13 cellular contexts compared by ENCODE assay signal in genomic region chr3:52195823-52196331, GRCh38. TPM values are rescaled to one million over a fixed set of nuclear protein-coding genes. Genes with fewer than 3 reads are reported as not detected.
A peak's percentile ranks its signal among the peaks of the same experiment; 100 is the strongest.
DNase-seq lines count a peak whose midpoint lies in the region; ATAC-seq and TF ChIP-seq lines count a peak whose summit lies in the region.
"Had no signal": no experiment of that assay in that cellular context is flagged by ENCODE, and none has a peak within 500 bp of the region (broad histone marks: within the 10 kb centered on the region; RNA-seq: fewer than 3 reads in every experiment).

No MANE protein-coding gene starts in this region.

- H3K4me1 Mint-ChIP-seq in natural killer cell treated with Interleukin-12 subunit alpha and Interleukin-12 subunit beta and Interleukin-15 and Interleukin-18, amount 100 ng/mL, for 72 hours (ENCODE audit: low read depth in 2 of 2) = peaks cover 37% of the 10 kb centered on the region in 2 donors
- peaks cover 26% of the 10 kb centered on the region for H3K4me1 Mint-ChIP-seq in osteocyte (ENCODE audit: unreplicated experiment)
- H3K4me1 Mint-ChIP-seq in activated naive CD4-positive, alpha-beta T cell treated with anti-CD3 and anti-CD28 coated beads, Interleukin-2, amount 10 ng/mL, durations not matched to agents 7 days and 5 days = peaks cover 37% of the 10 kb centered on the region

- peaks cover 7% of the 10 kb centered on the region for H3K36me3 Mint-ChIP-seq in natural killer cell treated with Interleukin-12 subunit alpha and Interleukin-12 subunit beta and Interleukin-15 and Interleukin-18, amount 100 ng/mL, for 72 hours
- H3K36me3 Mint-ChIP-seq in osteocyte (ENCODE audit: unreplicated experiment) = peaks cover 4% of the 10 kb centered on the region
- peaks cover 21% of the 10 kb centered on the region for H3K36me3 Mint-ChIP-seq in activated naive CD4-positive, alpha-beta T cell treated with anti-CD3 and anti-CD28 coated beads, Interleukin-2, amount 10 ng/mL, durations not matched to agents 7 days and 5 days

- peaks cover 18% of the 10 kb centered on the region for H3K4me1 ChIP-seq in SJCRH30

- ATAC-seq in natural killer cell treated with Interleukin-12 subunit alpha and Interleukin-12 subunit beta and Interleukin-15 and Interleukin-18, amount 100 ng/mL, for 72 hours = peak in 1 of 2 donors; percentile 63
- ATAC-seq: stimulated activated naive CD8-positive, alpha-beta T cell treated with anti-CD3 and anti-CD28 coated beads, Interleukin-15, amount 100 ng/mL, for 72 hours had no signal

- H3K27me3 Mint-ChIP-seq in natural killer cell treated with Interleukin-12 subunit alpha and Interleukin-12 subunit beta and Interleukin-15 and Interleukin-18, amount 100 ng/mL, for 72 hours = no peaks in the 10 kb centered on the region
- H3K27me3 Mint-ChIP-seq in osteocyte (ENCODE audit: unreplicated experiment) = no peaks in the 10 kb centered on the region
- H3K27me3 Mint-ChIP-seq in activated naive CD4-positive, alpha-beta T cell treated with anti-CD3 and anti-CD28 coated beads, Interleukin-2, amount 10 ng/mL, durations not matched to agents 7 days and 5 days = peaks cover 39% of the 10 kb centered on the region
- H3K27me3 Mint-ChIP-seq: stimulated activated naive CD8-positive, alpha-beta T cell treated with anti-CD3 and anti-CD28 coated beads, Interleukin-15, amount 100 ng/mL, for 72 hours had no signal

- peak; percentile 49 for DNase-seq in AG09319 (ENCODE audit: extremely low read depth, low read depth)
- DNase-seq in NOMO-1 treated with DMSO at 0.1 percent for 48 hours (lab: John Stamatoyannopoulos, UW; ENCODE audit: unreplicated experiment) = peak; percentile 51
- DNase-seq in epithelial cell of proximal tubule (ENCODE audit: low read depth) = peak; percentile 47
- peak; percentile 71 for DNase-seq in natural killer cell treated with Interleukin-12 subunit alpha and Interleukin-12 subunit beta and Interleukin-15 and Interleukin-18, amount 100 ng/mL, for 72 hours (ENCODE audit: low spot score)
- no peak for DNase-seq in activated CD8-positive, alpha-beta memory T cell treated with anti-CD3 and anti-CD28 coated beads, Interleukin-2, amount 50 U/mL, for 48 hours
- no peak for DNase-seq in osteocyte (ENCODE audit: extremely low spot score, unreplicated experiment)
- DNase-seq in SJCRH30 = no peak
- no peak for DNase-seq in activated naive CD4-positive, alpha-beta T cell treated with anti-CD3 and anti-CD28 coated beads, Interleukin-2, amount 10 ng/mL, durations not matched to agents 7 days and 5 days
- DNase-seq: activated naive CD4-positive, alpha-beta T cell treated with anti-CD3 and anti-CD28 coated beads, Interleukin-2, amount 50 U/mL, for 16 hours; Caco-2; NCI-H2029 treated with DMSO at 0.1 percent for 48 hours; stimulated activated naive CD8-positive, alpha-beta T cell treated with anti-CD3 and anti-CD28 coated beads, Interleukin-15, amount 100 ng/mL, for 72 hours; T-helper 9 cell had no signal

- H3K9me3 Mint-ChIP-seq in natural killer cell treated with Interleukin-12 subunit alpha and Interleukin-12 subunit beta and Interleukin-15 and Interleukin-18, amount 100 ng/mL, for 72 hours = no peaks in the 10 kb centered on the region
- no peaks in the 10 kb centered on the region for H3K9me3 Mint-ChIP-seq in osteocyte (ENCODE audit: unreplicated experiment)
- H3K9me3 Mint-ChIP-seq in activated naive CD4-positive, alpha-beta T cell treated with anti-CD3 and anti-CD28 coated beads, Interleukin-2, amount 10 ng/mL, durations not matched to agents 7 days and 5 days = no peaks in the 10 kb centered on the region
- H3K9me3 Mint-ChIP-seq: stimulated activated naive CD8-positive, alpha-beta T cell treated with anti-CD3 and anti-CD28 coated beads, Interleukin-15, amount 100 ng/mL, for 72 hours had no signal

- CTCF ChIA-PET in activated naive CD4-positive, alpha-beta T cell treated with anti-CD3 and anti-CD28 coated beads, Interleukin-2, amount 10 ng/mL, durations not matched to agents 7 days and 5 days (lab: Charles Lee) = interaction anchor here (0.7 to 1.4 kb wide), 3 partner anchors 25 to 194 kb away, joined by 3 to 6 read pairs (median 4); no protein-coding TSS in a partner anchor

- no peaks in the 10 kb centered on the region for H3K9me3 ChIP-seq in SJCRH30 (replicated peaks)
- H3K9me3 ChIP-seq: Caco-2 had no signal

- H3K27ac ChIP-seq in SJCRH30 = no peak overlapping the region

- H3K4me3 Mint-ChIP-seq in natural killer cell treated with Interleukin-12 subunit alpha and Interleukin-12 subunit beta and Interleukin-15 and Interleukin-18, amount 100 ng/mL, for 72 hours = peak overlapping the region; percentile 1
- no peak overlapping the region for H3K4me3 Mint-ChIP-seq in osteocyte (ENCODE audit: unreplicated experiment)
- H3K4me3 Mint-ChIP-seq in activated naive CD4-positive, alpha-beta T cell treated with anti-CD3 and anti-CD28 coated beads, Interleukin-2, amount 10 ng/mL, durations not matched to agents 7 days and 5 days = no peak overlapping the region
- H3K4me3 Mint-ChIP-seq: stimulated activated naive CD8-positive, alpha-beta T cell treated with anti-CD3 and anti-CD28 coated beads, Interleukin-15, amount 100 ng/mL, for 72 hours had no signal

- H3K4me3 ChIP-seq in epithelial cell of proximal tubule (ENCODE audit: low read depth, low read length) (no peak overlapping the region), SJCRH30 (no peak overlapping the region)

- H3K27me3 ChIP-seq in SJCRH30 = no peaks in the 10 kb centered on the region

- H3K36me3 ChIP-seq in SJCRH30 = peaks cover 14% of the 10 kb centered on the region

- H3K27ac Mint-ChIP-seq in natural killer cell treated with Interleukin-12 subunit alpha and Interleukin-12 subunit beta and Interleukin-15 and Interleukin-18, amount 100 ng/mL, for 72 hours = peak overlapping the region; percentile 94 to 98
- H3K27ac Mint-ChIP-seq in osteocyte (ENCODE audit: unreplicated experiment) = no peak overlapping the region
- H3K27ac Mint-ChIP-seq in activated naive CD4-positive, alpha-beta T cell treated with anti-CD3 and anti-CD28 coated beads, Interleukin-2, amount 10 ng/mL, durations not matched to agents 7 days and 5 days = no peak overlapping the region
- H3K27ac Mint-ChIP-seq: stimulated activated naive CD8-positive, alpha-beta T cell treated with anti-CD3 and anti-CD28 coated beads, Interleukin-15, amount 100 ng/mL, for 72 hours had no signal

- TF ChIP-seq CTCF in AG09319 (IDR thresholded peaks at IDR 0.05; ENCODE audit: low read depth, low read length) (no peak), epithelial cell of proximal tubule (conservative IDR thresholded peaks at IDR 0.05; ENCODE audit: low read depth, low read length) (no peak), osteocyte (IDR thresholded peaks at IDR 0.05) (no peak)

RNA-seq across cellular contexts. Expression of gene ALAS1, which starts 2.1 kb away (rescaled TPM):
- 56.3 and 71.5 TPM in 2 replicates for total RNA-seq in epithelial cell of proximal tubule
- total RNA-seq in natural killer cell treated with Interleukin-12 subunit alpha and Interleukin-12 subunit beta and Interleukin-15 and Interleukin-18, amount 100 ng/mL, for 72 hours = 100 to 1,000 TPM in 1 of 2 donors, 10 to 100 TPM in 1; 93.6 to 121 TPM
- total RNA-seq in osteocyte = 34.8 and 36.2 TPM in 2 replicates
- 46.8 and 50.3 TPM in 2 replicates for total RNA-seq in SJCRH30 (2014; rRNA removed; shearing (Covaris generic))

RNA-seq across cellular contexts. Expression of gene TLR9, which starts 29.6 kb away (rescaled TPM):
- total RNA-seq in epithelial cell of proximal tubule (not detected in 2 replicates), osteocyte (not detected in 2 replicates)
- total RNA-seq in natural killer cell treated with Interleukin-12 subunit alpha and Interleukin-12 subunit beta and Interleukin-15 and Interleukin-18, amount 100 ng/mL, for 72 hours = under 1 TPM; 0.10 to 0.39 TPM
- total RNA-seq in SJCRH30 (2014; rRNA removed; shearing (Covaris generic)) = not detected in 2 replicates
- total RNA-seq: Caco-2 had no signal

RNA-seq across cellular contexts. Expression of gene POC1A, which starts 41.7 kb away (rescaled TPM):
- 15.7 and 35.6 TPM in 2 replicates for total RNA-seq in epithelial cell of proximal tubule
- total RNA-seq in natural killer cell treated with Interleukin-12 subunit alpha and Interleukin-12 subunit beta and Interleukin-15 and Interleukin-18, amount 100 ng/mL, for 72 hours = 10 to 100 TPM; 14.9 to 35.3 TPM
- total RNA-seq in osteocyte = 4.9 and 5.1 TPM in 2 replicates
- total RNA-seq in SJCRH30 (2014; rRNA removed; shearing (Covaris generic)) = 27.1 and 28.3 TPM in 2 replicates

RNA-seq across cellular contexts. Expression of gene TWF2, which starts 43.1 kb away (rescaled TPM):
- total RNA-seq in epithelial cell of proximal tubule (154 and 189 TPM in 2 replicates), osteocyte (55.8 and 58.6 TPM in 2 replicates)
- 100 to 1,000 TPM in 1 of 2 donors, 10 to 100 TPM in 1; 90.3 to 117 TPM for total RNA-seq in natural killer cell treated with Interleukin-12 subunit alpha and Interleukin-12 subunit beta and Interleukin-15 and Interleukin-18, amount 100 ng/mL, for 72 hours
- total RNA-seq in SJCRH30 (2014; rRNA removed; shearing (Covaris generic)) = 32.3 and 32.7 TPM in 2 replicates

RNA-seq across cellular contexts. Expression of gene PPM1M, which starts 49.7 kb away (rescaled TPM):
- total RNA-seq in epithelial cell of proximal tubule (6.9 and 8.9 TPM in 2 replicates), osteocyte (16.4 and 16.9 TPM in 2 replicates)
- 10 to 100 TPM; 45.7 to 47.7 TPM for total RNA-seq in natural killer cell treated with Interleukin-12 subunit alpha and Interleukin-12 subunit beta and Interleukin-15 and Interleukin-18, amount 100 ng/mL, for 72 hours
- total RNA-seq in SJCRH30 (2014; rRNA removed; shearing (Covaris generic)) = 6.1 and 7.6 TPM in 2 replicates

Comparison
In these comparisons a context has a peak if more than half of its experiments do, and no peak if none do; other contexts are left out.
1. DNase-seq: peak in AG09319 (single experiment), NOMO-1 treated with DMSO at 0.1 percent for 48 hours (single experiment), epithelial cell of proximal tubule (single experiment) and natural killer cell treated with Interleukin-12 subunit alpha and Interleukin-12 subunit beta and Interleukin-15 and Interleukin-18, amount 100 ng/mL, for 72 hours (single experiment); none in activated CD8-positive, alpha-beta memory T cell treated with anti-CD3 and anti-CD28 coated beads, Interleukin-2, amount 50 U/mL, for 48 hours (single experiment), osteocyte (single experiment), SJCRH30 (0 of 2) and activated naive CD4-positive, alpha-beta T cell treated with anti-CD3 and anti-CD28 coated beads, Interleukin-2, amount 10 ng/mL, durations not matched to agents 7 days and 5 days (single experiment).
2. H3K27ac Mint-ChIP-seq: peak in natural killer cell treated with Interleukin-12 subunit alpha and Interleukin-12 subunit beta and Interleukin-15 and Interleukin-18, amount 100 ng/mL, for 72 hours (2 of 2); none in osteocyte (single experiment) and activated naive CD4-positive, alpha-beta T cell treated with anti-CD3 and anti-CD28 coated beads, Interleukin-2, amount 10 ng/mL, durations not matched to agents 7 days and 5 days (single experiment).